ENCODE assay signal across 15 cellular contexts in the genomic region with DNA sequence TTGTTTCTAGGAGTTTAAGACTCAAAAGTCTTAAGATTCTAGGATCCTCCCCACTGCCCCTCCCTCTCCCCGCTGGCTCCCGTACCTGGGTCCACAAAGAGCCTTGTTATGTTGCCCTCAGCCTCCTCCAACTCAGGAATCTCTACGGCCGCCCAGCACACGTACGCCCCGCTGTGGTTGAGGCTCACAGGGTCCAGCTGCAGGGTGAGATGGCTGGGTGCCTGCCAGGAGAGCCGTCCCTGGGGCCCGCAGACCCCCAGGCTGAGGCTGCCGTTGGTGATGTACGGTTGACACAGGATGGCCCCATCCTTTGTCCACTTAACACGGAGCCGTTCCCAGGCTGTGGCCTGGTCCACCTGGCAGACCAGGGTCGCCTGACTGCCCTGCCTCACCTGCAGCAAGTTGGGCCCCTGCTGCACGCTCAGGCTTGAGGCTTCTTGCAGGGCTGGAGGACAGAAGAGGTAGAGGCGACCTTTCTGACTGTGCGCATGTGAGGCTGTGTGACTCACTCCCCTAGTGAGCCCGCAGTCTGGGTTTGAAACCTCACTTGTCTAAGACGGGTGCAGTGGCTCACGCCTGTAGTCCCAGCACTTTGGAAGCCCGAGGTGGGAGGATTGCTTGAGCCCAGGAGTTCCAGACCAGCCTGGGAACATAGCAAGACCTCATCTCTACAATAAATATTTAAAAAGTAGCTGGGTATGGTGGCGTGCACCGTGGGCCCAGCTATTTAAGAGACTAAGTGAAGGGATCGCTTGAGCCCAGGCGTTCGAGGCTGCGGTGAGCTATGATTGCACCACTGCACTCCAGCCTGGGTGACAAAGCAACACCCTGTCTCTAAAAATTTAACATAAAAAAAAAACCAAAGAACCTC. TPM values are rescaled to one million over a fixed set of nuclear protein-coding genes. Genes with fewer than 3 reads are reported as not detected.
DNase-seq lines count a peak whose midpoint lies in the region; ATAC-seq lines count a peak whose summit lies in the region.
"Had no signal": no experiment of that assay in that cellular context is flagged by ENCODE, and none has a peak within 500 bp of the region (broad histone marks: within the 10 kb centered on the region; RNA-seq: fewer than 3 reads in every experiment).

No MANE protein-coding gene starts in this region.

- ATAC-seq in effector memory CD8-positive, alpha-beta T cell (replicated peaks): peak; percentile 56

- DNase-seq in activated T-cell treated with anti-CD3 and anti-CD28 coated beads for 24 hours (ENCODE audit: low read depth): peak; percentile 19
- no peak for DNase-seq in activated T-cell treated with anti-CD3 and anti-CD28 coated beads for 4 hours
- peak; percentile 36 for DNase-seq in SK-N-DZ (ENCODE audit: low spot score)
- DNase-seq in effector memory CD8-positive, alpha-beta T cell: no peak
- DNase-seq in stimulated activated CD8-positive, alpha-beta memory T cell treated with anti-CD3 and anti-CD28 coated beads, Interleukin-15, amount 100 ng/mL, for 48 hours (ENCODE audit: low read depth in 2 of 2): peak; percentile 33 to 44
- no peak for DNase-seq in DMS79 treated with DMSO at 0.1 percent for 48 hours (lab: John Stamatoyannopoulos, UW)
- DNase-seq in NCI-H524 treated with DMSO at 0.1 percent for 48 hours (lab: John Stamatoyannopoulos, UW): no peak
- DNase-seq in hepatic stellate cell (ENCODE audit: low spot score): no peak
- DNase-seq: HCEC 1CT, KBM-7, mammary epithelial cell, NCI-H1694, NCI-H774, occipital lobe had no signal

- peak overlapping the region in 1 of 2 donors; percentile 86 for H3K27ac Mint-ChIP-seq in effector memory CD8-positive, alpha-beta T cell

- no peaks in the 10 kb centered on the region for H3K9me3 Mint-ChIP-seq in effector memory CD8-positive, alpha-beta T cell
- H3K9me3 Mint-ChIP-seq: activated T-helper 2 cell treated with anti-CD3 and anti-CD28 coated beads, Interferon-gamma antibody, Interleukin-2, Interleukin-4, amounts not matched to agents 10 μg/mL and 5 μg/mL and 100 μg/mL, durations not matched to agents 14 hours and 24 hours and 36 hours had no signal

- H3K27me3 Mint-ChIP-seq in effector memory CD8-positive, alpha-beta T cell: peaks cover 0 to 8% of the 10 kb centered on the region in 2 donors

- H3K36me3 Mint-ChIP-seq in effector memory CD8-positive, alpha-beta T cell (ENCODE audit: insufficient read depth): no peaks in the 10 kb centered on the region

- peaks cover 3 to 22% of the 10 kb centered on the region in 2 donors for H3K4me1 Mint-ChIP-seq in effector memory CD8-positive, alpha-beta T cell (ENCODE audit: low read depth in 2 of 2)

- H3K4me3 Mint-ChIP-seq in effector memory CD8-positive, alpha-beta T cell: peak overlapping the region in 1 of 2 donors; percentile 38

RNA-seq across cellular contexts. Expression of a gene that starts 4.1 kb away (rescaled TPM):
- 11.5 and 13.9 TPM in 2 replicates for polyA plus RNA-seq in SK-N-DZ (2014; cell fraction: cytosol; rRNA removed)
- 0.60 and 3.6 TPM in 2 replicates for polyA plus RNA-seq in SK-N-DZ (2014; cell fraction: nucleus; rRNA removed)
- polyA plus RNA-seq: mammary epithelial cell had no signal

RNA-seq across cellular contexts. Expression of a gene that starts 6.3 kb away (rescaled TPM):
- polyA plus RNA-seq in SK-N-DZ (2014; cell fraction: cytosol; rRNA removed): 127 and 150 TPM in 2 replicates
- polyA plus RNA-seq in SK-N-DZ (2014; cell fraction: nucleus; rRNA removed): 340 and 346 TPM in 2 replicates

RNA-seq across cellular contexts. Expression of a gene that starts 19.1 kb away (rescaled TPM):
- polyA plus RNA-seq in SK-N-DZ (2014; cell fraction: cytosol; rRNA removed): 210 and 265 TPM in 2 replicates
- polyA plus RNA-seq in SK-N-DZ (2014; cell fraction: nucleus; rRNA removed): 520 and 595 TPM in 2 replicates
- polyA plus RNA-seq: mammary epithelial cell had no signal

RNA-seq across cellular contexts. Expression of a gene that starts 40.5 kb away (rescaled TPM):
- polyA plus RNA-seq in SK-N-DZ (2014; cell fraction: cytosol; rRNA removed): 3.9 and 6.6 TPM in 2 replicates
- 3.0 and 7.3 TPM in 2 replicates for polyA plus RNA-seq in SK-N-DZ (2014; cell fraction: nucleus; rRNA removed)

RNA-seq across cellular contexts. Expression of a gene that starts 45.2 kb away (rescaled TPM):
- polyA plus RNA-seq in SK-N-DZ (2014; cell fraction: cytosol; rRNA removed): 8.7 and 15.5 TPM in 2 replicates
- polyA plus RNA-seq in SK-N-DZ (2014; cell fraction: nucleus; rRNA removed): 14.1 and 19.4 TPM in 2 replicates

Comparison
In these comparisons a context has a peak if more than half of its experiments do, and no peak if none do; other contexts are left out.
1. DNase-seq: peak in activated T-cell treated with anti-CD3 and anti-CD28 coated beads for 24 hours (single experiment), SK-N-DZ (single experiment) and stimulated activated CD8-positive, alpha-beta memory T cell treated with anti-CD3 and anti-CD28 coated beads, Interleukin-15, amount 100 ng/mL, for 48 hours (2 of 2); none in activated T-cell treated with anti-CD3 and anti-CD28 coated beads for 4 hours (single experiment), effector memory CD8-positive, alpha-beta T cell (0 of 3), DMS79 treated with DMSO at 0.1 percent for 48 hours (single experiment), NCI-H524 treated with DMSO at 0.1 percent for 48 hours (single experiment) and hepatic stellate cell (single experiment).